1 cellular context compared by ENCODE assay signal in the genomic region with DNA sequence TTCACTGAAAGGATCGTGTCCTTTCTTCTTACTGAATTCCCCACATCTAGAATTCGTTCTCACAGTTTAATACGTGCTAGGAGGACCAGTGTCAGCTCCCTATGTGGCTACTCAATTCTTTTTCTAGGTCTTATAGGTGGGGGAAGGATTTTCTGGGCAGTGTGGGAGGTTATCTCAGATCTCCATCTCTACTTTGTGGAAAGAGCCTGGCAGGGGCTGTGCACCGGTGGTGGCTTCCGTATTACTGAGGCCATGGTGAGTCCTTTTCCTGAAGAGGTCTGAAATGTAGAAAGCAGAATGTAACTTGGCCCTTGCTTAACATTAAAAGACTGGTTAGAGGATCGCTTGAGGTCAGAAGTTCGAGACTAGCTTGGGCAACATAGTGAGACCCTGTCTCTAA.
TF ChIP-seq lines count a peak whose summit lies in the region.

No MANE protein-coding gene starts in this region.

TF ChIP-seq in IMR-90, 13 proteins besides CTCF, POLR2A, EP300 and RAD21:
- TF ChIP-seq, protein P1, sequence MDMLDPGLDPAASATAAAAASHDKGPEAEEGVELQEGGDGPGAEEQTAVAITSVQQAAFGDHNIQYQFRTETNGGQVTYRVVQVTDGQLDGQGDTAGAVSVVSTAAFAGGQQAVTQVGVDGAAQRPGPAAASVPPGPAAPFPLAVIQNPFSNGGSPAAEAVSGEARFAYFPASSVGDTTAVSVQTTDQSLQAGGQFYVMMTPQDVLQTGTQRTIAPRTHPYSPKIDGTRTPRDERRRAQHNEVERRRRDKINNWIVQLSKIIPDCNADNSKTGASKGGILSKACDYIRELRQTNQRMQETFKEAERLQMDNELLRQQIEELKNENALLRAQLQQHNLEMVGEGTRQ (IDR thresholded peaks at IDR 0.05; ENCODE audit: low read depth, low read length), result no peak
- TF ChIP-seq, protein P2, sequence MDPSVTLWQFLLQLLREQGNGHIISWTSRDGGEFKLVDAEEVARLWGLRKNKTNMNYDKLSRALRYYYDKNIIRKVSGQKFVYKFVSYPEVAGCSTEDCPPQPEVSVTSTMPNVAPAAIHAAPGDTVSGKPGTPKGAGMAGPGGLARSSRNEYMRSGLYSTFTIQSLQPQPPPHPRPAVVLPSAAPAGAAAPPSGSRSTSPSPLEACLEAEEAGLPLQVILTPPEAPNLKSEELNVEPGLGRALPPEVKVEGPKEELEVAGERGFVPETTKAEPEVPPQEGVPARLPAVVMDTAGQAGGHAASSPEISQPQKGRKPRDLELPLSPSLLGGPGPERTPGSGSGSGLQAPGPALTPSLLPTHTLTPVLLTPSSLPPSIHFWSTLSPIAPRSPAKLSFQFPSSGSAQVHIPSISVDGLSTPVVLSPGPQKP (IDR thresholded peaks at IDR 0.05; ENCODE audit: borderline replicate concordance, low read depth, low read length), result no peak
TF ChIP-seq in IMR-90: peak in this region for 0.
